In genomic region chr21:26115346-26115745, GRCh38 we compare ENCODE assay signal across 10 cellular contexts. TPM values are rescaled to one million over a fixed set of nuclear protein-coding genes. Genes with fewer than 3 reads are reported as not detected.
DNase-seq lines count a peak whose midpoint lies in the region; ATAC-seq and TF ChIP-seq lines count a peak whose summit lies in the region.
"Had no signal": no experiment of that assay in that cellular context is flagged by ENCODE, and none has a peak within 500 bp of the region (broad histone marks: within the 10 kb centered on the region; RNA-seq: fewer than 3 reads in every experiment).

No MANE protein-coding gene starts in this region.

- 56% methylated on average over 2 of the region's 2 CpGs for WGBS in right cardiac atrium

- H3K9me3 ChIP-seq in right cardiac atrium (ENCODE audit: control insufficient read depth, low read length), result no peaks in the 10 kb centered on the region
- H3K9me3 ChIP-seq in vagina, result no peaks in the 10 kb centered on the region
- H3K9me3 ChIP-seq: adrenal gland had no signal

- H3K4me1 ChIP-seq in right cardiac atrium (ENCODE audit: control insufficient read depth, insufficient read depth, low read length), result peaks cover 1% of the 10 kb centered on the region
- peaks cover 18% of the 10 kb centered on the region for H3K4me1 ChIP-seq in vagina

- no peak overlapping the region for H3K4me3 ChIP-seq in right cardiac atrium (ENCODE audit: low read length)
- no peak overlapping the region for H3K4me3 ChIP-seq in vagina
- H3K4me3 ChIP-seq: adrenal gland had no signal

- H3K27ac ChIP-seq in right cardiac atrium (ENCODE audit: low read length) (peak overlapping the region; percentile 81), vagina (peak overlapping the region; percentile 16)

- intact Hi-C loops in right cardiac atrium (cut with DNase I) (loop anchor here in 1 of 4 donors (10.0 kb wide), 1 partner anchor 49 kb away; no protein-coding TSS in a partner anchor), cardiac septum (cut with DNase I) (loop anchor here (5.0 kb wide), 1 partner anchor 52 kb away; no protein-coding TSS in a partner anchor), vagina (cut with DNase I) (no loop called here)

- TF ChIP-seq CTCF in vagina (IDR thresholded peaks at IDR 0.05), result no peak

- no peaks in the 10 kb centered on the region for H3K36me3 ChIP-seq in vagina
- H3K36me3 ChIP-seq: adrenal gland had no signal

- H3K27me3 ChIP-seq in right cardiac atrium (ENCODE audit: control insufficient read depth, insufficient read depth) (no peaks in the 10 kb centered on the region), vagina (no peaks in the 10 kb centered on the region)
- H3K27me3 ChIP-seq: adrenal gland had no signal

- DNase-seq in right cardiac atrium, result peak in 1 of 3 donors; percentile 58
- no peak for DNase-seq in cardiac septum (ENCODE audit: low spot score)
- DNase-seq in SHP77 (lab: John Stamatoyannopoulos, UW), result peak; percentile 34 to 43
- peak; percentile 61 for DNase-seq in glomerular visceral epithelial cell (ENCODE audit: extremely low spot score)
- DNase-seq in vagina (ENCODE audit: extremely low spot score in 2 of 2), result no peak
- no peak for DNase-seq in stimulated activated CD4-positive, alpha-beta T cell treated with anti-CD3 and anti-CD28 coated beads, Interleukin-1b, Interleukin-23, amount 100 ng/mL, for 48 hours
- no peak for DNase-seq in AG20443 (ENCODE audit: low spot score)
- DNase-seq: adrenal gland, head of caudate nucleus had no signal

- no peak for ATAC-seq in right cardiac atrium
- no peak for ATAC-seq in HG02981 (IDR thresholded peaks at IDR 0.05; ENCODE audit: unreplicated experiment)

- no peak for TF ChIP-seq POLR2A in vagina (IDR thresholded peaks at IDR 0.05)

RNA-seq across cellular contexts. Expression of gene APP, which starts 55.2 kb away (rescaled TPM):
- total RNA-seq in right cardiac atrium (100 to 1,000 TPM; 433 to 535 (median 472) TPM), cardiac septum (334 TPM), vagina (315 TPM)
- 277 TPM for polyA plus RNA-seq in right cardiac atrium

Comparison
In these comparisons a context has a peak if more than half of its experiments do, and no peak if none do; other contexts are left out.
1. DNase-seq: peak in SHP77 (2 of 2) and glomerular visceral epithelial cell (single experiment); none in cardiac septum (single experiment), vagina (0 of 2), stimulated activated CD4-positive, alpha-beta T cell treated with anti-CD3 and anti-CD28 coated beads, Interleukin-1b, Interleukin-23, amount 100 ng/mL, for 48 hours (single experiment) and AG20443 (single experiment).